In genomic region chr10:30422981-30423654, GRCh38 we compare ENCODE assay signal across 8 cellular contexts. TPM values are rescaled to one million over a fixed set of nuclear protein-coding genes. Genes with fewer than 3 reads are reported as not detected.
A peak's percentile ranks its signal among the peaks of the same experiment; 100 is the strongest.
DNase-seq lines count a peak whose midpoint lies in the region; ATAC-seq and TF ChIP-seq lines count a peak whose summit lies in the region.

No MANE protein-coding gene starts in this region.

- H3K4me3 ChIP-seq in BLaER1: no peak overlapping the region
- H3K4me3 ChIP-seq in CD8-positive, alpha-beta T cell (ENCODE audit: low read depth, low read length): no peak overlapping the region

- peak overlapping the region; percentile 21; the same call in 1 of the 2 replicates for H3K9ac ChIP-seq in BLaER1

- H3K9me3 ChIP-seq in BLaER1: no peaks in the 10 kb centered on the region
- H3K9me3 ChIP-seq in CD8-positive, alpha-beta T cell (ENCODE audit: low read length): no peaks in the 10 kb centered on the region

- H3K27me3 Mint-ChIP-seq in CD8-positive, alpha-beta T cell (ENCODE audit: low read depth): no peaks in the 10 kb centered on the region

- H3K4me1 Mint-ChIP-seq in CD8-positive, alpha-beta T cell (ENCODE audit: low read depth): peaks cover 27% of the 10 kb centered on the region

- DNase-seq in NAMALWA (ENCODE audit: low spot score) (peak; percentile 74), dermis blood vessel endothelial cell (peak; percentile 56), mucosa of gallbladder (ENCODE audit: low spot score) (peak; percentile 47), foreskin melanocyte (no peak), SHP77 (lab: John Stamatoyannopoulos, UW) (no peak), NCI-H1092 treated with DMSO at 0.1 percent for 48 hours (lab: John Stamatoyannopoulos, UW) (no peak)
- no peak for DNase-seq in CD8-positive, alpha-beta T cell

- ATAC-seq in CD8-positive, alpha-beta T cell: no peak

- H4K20me1 ChIP-seq in BLaER1: no peaks in the 10 kb centered on the region

- no peak overlapping the region for H3K27ac Mint-ChIP-seq in CD8-positive, alpha-beta T cell

- intact Hi-C loops in CD8-positive, alpha-beta T cell (cut with DNase I, micrococcal nuclease): loop anchor here in 1 of 2 experiments (5.0 kb wide), 1 partner anchor 34 kb away; no protein-coding TSS in a partner anchor

- POLR2A ChIA-PET in CD8-positive, alpha-beta T cell (lab: Charles Lee): interaction anchor here (1.3 to 1.5 kb wide), 2 partner anchors 11 to 22 kb away, joined by 3 read pairs; partner anchors contain the start of gene MAP3K8

- no peak overlapping the region for H3K4me3 Mint-ChIP-seq in CD8-positive, alpha-beta T cell

- peak overlapping the region; percentile 54 for H3K4me2 ChIP-seq in BLaER1

- H3K9me3 Mint-ChIP-seq in CD8-positive, alpha-beta T cell: no peaks in the 10 kb centered on the region

- H3K27ac ChIP-seq in BLaER1: peak overlapping the region; percentile 52
- no peak overlapping the region for H3K27ac ChIP-seq in CD8-positive, alpha-beta T cell (ENCODE audit: low read depth, low read length)

- CTCF ChIA-PET in CD8-positive, alpha-beta T cell (lab: Charles Lee): interaction anchor here (1.1 to 2.2 kb wide), 2 partner anchors 9 to 107 kb away, joined by 3 to 9 read pairs; no protein-coding TSS in a partner anchor

- no peak for TF ChIP-seq CTCF in CD8-positive, alpha-beta T cell (IDR thresholded peaks at IDR 0.05)

- H3K36me3 Mint-ChIP-seq in CD8-positive, alpha-beta T cell: no peaks in the 10 kb centered on the region

- H3K27me3 ChIP-seq in BLaER1: no peaks in the 10 kb centered on the region
- no peaks in the 10 kb centered on the region for H3K27me3 ChIP-seq in CD8-positive, alpha-beta T cell (ENCODE audit: insufficient read depth, low read length)

- H3K36me3 ChIP-seq in BLaER1: no peaks in the 10 kb centered on the region
- H3K36me3 ChIP-seq in CD8-positive, alpha-beta T cell (ENCODE audit: insufficient read depth, low read length): no peaks in the 10 kb centered on the region

- peaks cover 59% of the 10 kb centered on the region for H3K4me1 ChIP-seq in BLaER1
- peaks cover 10% of the 10 kb centered on the region for H3K4me1 ChIP-seq in CD8-positive, alpha-beta T cell (ENCODE audit: insufficient read depth, low read length)

RNA-seq across cellular contexts. Expression of gene MAP3K8, which starts 10.9 kb away (rescaled TPM):
- total RNA-seq in dermis blood vessel endothelial cell (2.5 and 6.3 TPM in 2 replicates), mucosa of gallbladder (17.5 TPM)
- total RNA-seq in CD8-positive, alpha-beta T cell: 10 to 100 TPM; 42.4 to 48.6 TPM

Comparison
In these comparisons a context has a peak if more than half of its experiments do, and no peak if none do; other contexts are left out.
1. DNase-seq: peak in NAMALWA (single experiment), dermis blood vessel endothelial cell (single experiment) and mucosa of gallbladder (single experiment); none in foreskin melanocyte (single experiment), SHP77 (0 of 2), CD8-positive, alpha-beta T cell (0 of 7) and NCI-H1092 treated with DMSO at 0.1 percent for 48 hours (single experiment).